In the genomic region with DNA sequence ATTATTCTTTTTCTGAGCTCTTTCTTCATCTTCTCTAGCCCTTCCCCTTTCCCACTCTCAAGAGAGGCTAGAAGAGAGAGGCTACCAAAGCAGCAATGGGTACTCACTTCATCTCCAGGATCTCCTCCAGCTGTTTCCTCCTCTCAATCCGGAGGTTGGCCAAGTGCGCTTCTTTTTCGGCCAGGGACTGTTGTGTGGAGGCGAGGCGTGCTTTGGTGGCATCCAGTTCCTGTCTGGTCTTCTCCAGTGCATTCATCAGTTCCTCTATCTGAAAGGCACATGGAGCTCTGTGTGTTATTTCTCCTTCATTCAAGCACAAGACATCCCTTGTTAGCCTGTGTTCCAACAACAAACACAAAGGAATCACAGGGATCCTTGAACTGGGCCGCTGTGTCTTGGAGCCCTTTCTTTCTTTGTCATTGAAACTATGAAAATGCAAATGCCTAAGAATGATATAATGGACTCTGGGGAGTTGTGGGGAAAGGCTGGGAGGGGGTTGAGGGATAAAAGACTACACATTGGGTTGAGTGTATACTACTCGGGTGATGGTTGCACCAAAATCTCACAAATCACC, we compare ENCODE assay signal across 29 cellular contexts.
DNase-seq lines count a peak whose midpoint lies in the region; ATAC-seq and TF ChIP-seq lines count a peak whose summit lies in the region.
"Had no signal": no experiment of that assay in that cellular context is flagged by ENCODE, and none has a peak within 500 bp of the region (broad histone marks: within the 10 kb centered on the region; RNA-seq: fewer than 3 reads in every experiment).

No MANE protein-coding gene starts in this region.

- H3K27me3 ChIP-seq in ectodermal cell (ENCODE audit: control insufficient read depth, insufficient read depth, low read length, poor library complexity, severe bottlenecking) = no peaks in the 10 kb centered on the region
- H3K27me3 ChIP-seq: brain microvascular endothelial cell, gastrocnemius medialis, SJCRH30, upper lobe of left lung had no signal

- ATAC-seq in Right ventricle myocardium inferior = peak; percentile 28
- no peak for ATAC-seq in left cardiac atrium
- no peak for ATAC-seq in GM19351 (IDR thresholded peaks at IDR 0.05; ENCODE audit: unreplicated experiment)
- no peak for ATAC-seq in HG02852 (IDR thresholded peaks at IDR 0.05; ENCODE audit: unreplicated experiment)
- ATAC-seq: activated naive CD4-positive, alpha-beta T cell treated with anti-CD3 and anti-CD28 coated beads, Interleukin-2, amount 50 U/mL, for 72 hours; gastrocnemius medialis; left colon; right cardiac atrium; T-cell had no signal

- no peak overlapping the region for H3K4me3 ChIP-seq in ectodermal cell (ENCODE audit: insufficient read depth, low read depth, low read length)
- H3K4me3 ChIP-seq in lower leg skin (ENCODE audit: low read depth, poor library complexity, severe bottlenecking) = no peak overlapping the region
- H3K4me3 ChIP-seq: gastrocnemius medialis, GM23248, SJCRH30, smooth muscle cell, upper lobe of left lung had no signal

- 61 to 72% methylated on average over 7 of the region's 7 CpGs for WGBS in ectodermal cell, 2 experiments
- WGBS in lower leg skin, 2 donors = 88 to 90% methylated on average over 7 of the region's 7 CpGs

- H3K27ac ChIP-seq in ectodermal cell (ENCODE audit: insufficient read depth, low read depth, low read length, poor library complexity, severe bottlenecking) = peak overlapping the region; percentile 53
- H3K27ac ChIP-seq: brain microvascular endothelial cell, gastrocnemius medialis, GM23248, SJCRH30, upper lobe of left lung had no signal

- intact Hi-C loops in Right ventricle myocardium inferior (cut with DNase I) (no loop called here), left cardiac atrium (cut with DNase I) (no loop called here), lower leg skin (cut with DNase I; ENCODE audit: low total_unique reads) (no loop called here)

- H3K36me3 ChIP-seq in ectodermal cell (ENCODE audit: control insufficient read depth, insufficient read depth, low read length) = no peaks in the 10 kb centered on the region
- H3K36me3 ChIP-seq: brain microvascular endothelial cell, gastrocnemius medialis, SJCRH30, upper lobe of left lung had no signal

- no peaks in the 10 kb centered on the region for H3K9me3 ChIP-seq in ectodermal cell (ENCODE audit: control insufficient read depth, low read length)
- H3K9me3 ChIP-seq: gastrocnemius medialis, upper lobe of left lung had no signal

- peaks cover 13% of the 10 kb centered on the region for H3K4me1 ChIP-seq in ectodermal cell (ENCODE audit: control insufficient read depth, insufficient read depth, low read length)
- H3K4me1 ChIP-seq: gastrocnemius medialis, upper lobe of left lung had no signal

- no peak for TF ChIP-seq CTCF in lower leg skin (IDR thresholded peaks at IDR 0.05)

- DNase-seq in Right ventricle myocardium inferior (ENCODE audit: missing footprints) = no peak
- DNase-seq in left cardiac atrium = no peak
- DNase-seq in MV-4-11 (lab: John Stamatoyannopoulos, UW) = peak; percentile 66
- peak; percentile 25 for DNase-seq in pons (ENCODE audit: low spot score)
- no peak for DNase-seq in lower leg skin (ENCODE audit: low spot score in 2 of 2)
- DNase-seq: activated CD4-positive, alpha-beta T cell treated with anti-CD3 and anti-CD28 coated beads, Interleukin-2, amount 10 ng/mL, durations not matched to agents 24 days and 14 days; activated effector memory CD4-positive, alpha-beta T cell treated with Interleukin-2 at 50 U/mL for 16 hours; activated T-cell treated with anti-CD3 and anti-CD28 coated beads, Interleukin-2, amount 50 U/mL, for 1 hour; brain microvascular endothelial cell; Calu3; CD4-positive, CD25-positive, alpha-beta regulatory T cell; DND-41; gastrocnemius medialis; GM23248; immature natural killer cell; left colon; NCI-H1105 treated with DMSO at 0.1 percent for 48 hours; NCI-H187 treated with DMSO at 0.1 percent for 48 hours; NCI-H524; SJCRH30; stimulated activated naive CD4-positive, alpha-beta T cell; T-cell; upper lobe of left lung had no signal

- no peak for TF ChIP-seq POLR2A in lower leg skin (IDR thresholded peaks at IDR 0.05)

Comparison
In these comparisons a context has a peak if more than half of its experiments do, and no peak if none do; other contexts are left out.
1. DNase-seq: peak in MV-4-11 (single experiment) and pons (single experiment); none in Right ventricle myocardium inferior (single experiment), left cardiac atrium (single experiment) and lower leg skin (0 of 2).